ENCODE assay signal across 22 cellular contexts in the genomic region with DNA sequence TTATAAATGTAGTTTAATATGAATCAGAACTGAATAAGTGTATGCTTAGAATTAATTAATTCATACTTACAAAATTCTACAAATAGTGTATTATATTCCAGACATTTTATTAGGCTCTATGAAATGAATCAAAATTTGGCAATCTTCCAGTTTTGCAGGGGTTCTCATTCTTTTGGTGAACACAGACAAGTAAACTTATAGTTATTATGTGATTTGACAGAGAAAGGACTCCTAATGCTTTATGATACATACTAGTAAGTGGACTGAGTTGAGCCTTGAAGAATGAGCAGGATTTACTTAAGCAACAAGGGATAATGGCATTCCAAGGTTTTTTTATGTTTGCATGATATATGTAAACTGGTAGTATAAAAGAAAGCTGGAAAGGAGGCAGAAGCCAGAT.
"Had no signal": no experiment of that assay in that cellular context is flagged by ENCODE, and none has a peak within 500 bp of the region (broad histone marks: within the 10 kb centered on the region; RNA-seq: fewer than 3 reads in every experiment).

No MANE protein-coding gene starts in this region.

- H3K4me3 ChIP-seq: coronary artery, lung had no signal

- H3K36me3 ChIP-seq: brain microvascular endothelial cell had no signal

- H3K4me1 ChIP-seq: foreskin keratinocyte had no signal

- ATAC-seq: activated CD8-positive, alpha-beta T cell treated with anti-CD3 and anti-CD28 coated beads, Interleukin-2, amount 10 ng/mL, durations not matched to agents 7 days and 5 days; activated naive CD8-positive, alpha-beta T cell treated with anti-CD3 and anti-CD28 coated beads, Interleukin-2, amount 50 U/mL, for 24 hours; foreskin keratinocyte; left lobe of liver had no signal

- DNase-seq: activated CD4-positive, alpha-beta T cell treated with anti-CD3 and anti-CD28 coated beads, Interleukin-2, amount 10 ng/mL, durations not matched to agents 7 days and 5 days; activated CD4-positive, CD25-positive, alpha-beta regulatory T cell; activated CD8-positive, alpha-beta T cell treated with anti-CD3 and anti-CD28 coated beads, Interleukin-2, amount 10 ng/mL, durations not matched to agents 7 days and 5 days; activated naive CD4-positive, alpha-beta T cell treated with anti-CD3 and anti-CD28 coated beads, Interleukin-2, amount 10 ng/mL, durations not matched to agents 7 days and 5 days; activated naive CD8-positive, alpha-beta T cell treated with anti-CD3 and anti-CD28 coated beads, Interleukin-2, amount 50 U/mL, for 24 hours; activated T-cell treated with anti-CD3 and anti-CD28 coated beads, Interleukin-2, amount 50 U/mL, for 24 hours; aorta; brain microvascular endothelial cell; foreskin keratinocyte; glutamatergic neuron; hypothalamus; kidney; midbrain; nucleus accumbens; stimulated activated CD4-positive, alpha-beta T cell treated with anti-CD3 and anti-CD28 coated beads, Interleukin-12 subunit alpha, Interleukin-12 subunit beta, amount 100 ng/mL, for 4 hours; stimulated activated CD4-positive, alpha-beta T cell treated with anti-CD3 and anti-CD28 coated beads, Interleukin-1b, Interleukin-23, amount 100 ng/mL, for 48 hours; stimulated activated CD8-positive, alpha-beta memory T cell treated with anti-CD3 and anti-CD28 coated beads, Interleukin-4, amount 100 ng/mL, for 48 hours; stimulated activated naive CD4-positive, alpha-beta T cell; T1000 had no signal

- H3K27ac ChIP-seq: brain microvascular endothelial cell, coronary artery, foreskin keratinocyte had no signal

- H3K27me3 ChIP-seq: brain microvascular endothelial cell, foreskin keratinocyte had no signal
